Comparison of ENCODE assay signal across 2 cellular contexts in genomic region chr11:2799881-2800654, GRCh38.
TF ChIP-seq lines count a peak whose summit lies in the region.

No MANE protein-coding gene starts in this region.

TF ChIP-seq in HepG2, 621 proteins besides CTCF, POLR2A, EP300 and RAD21:
- TF ChIP-seq SP1 (IDR thresholded peaks at IDR 0.05) (no peak), SP1 (CRISPR knock-in tag; IDR thresholded peaks at IDR 0.05) (no peak), ZNF652 (CRISPR knock-in tag; IDR thresholded peaks at IDR 0.05; ENCODE audit: borderline replicate concordance, low read depth) (no peak), KAT7 (CRISPR knock-in tag; IDR thresholded peaks at IDR 0.05; ENCODE audit: borderline replicate concordance) (no peak), ZBTB42 (CRISPR knock-in tag; IDR thresholded peaks at IDR 0.05) (no peak), HDAC1 (CRISPR knock-in tag; IDR thresholded peaks at IDR 0.05) (no peak), NFE2L2 (IDR thresholded peaks at IDR 0.05; ENCODE audit: low read length) (no peak), ZNF468 (CRISPR knock-in tag; IDR thresholded peaks at IDR 0.05) (no peak), ZNF687 (CRISPR knock-in tag; IDR thresholded peaks at IDR 0.05) (no peak), SOX6 (IDR thresholded peaks at IDR 0.05) (no peak), SOX6 (CRISPR knock-in tag; IDR thresholded peaks at IDR 0.05) (no peak), NR2F6 (IDR thresholded peaks at IDR 0.05) (no peak), NR2F6 (CRISPR knock-in tag; IDR thresholded peaks at IDR 0.05) (no peak), PAXIP1 (CRISPR knock-in tag; conservative IDR thresholded peaks at IDR 0.05) (no peak), SETDB1 (CRISPR knock-in tag; IDR thresholded peaks at IDR 0.05; ENCODE audit: borderline replicate concordance) (no peak)

TF ChIP-seq in H1, 55 proteins besides CTCF, POLR2A, EP300 and RAD21:
- TF ChIP-seq GABPA (IDR thresholded peaks at IDR 0.05; ENCODE audit: borderline replicate concordance, insufficient read depth, low read length) (no peak), ASH2L (IDR thresholded peaks at IDR 0.05; ENCODE audit: low read length) (no peak)
